8 cellular contexts compared by ENCODE assay signal in genomic region chrX:130120746-130121504, GRCh38. TPM values are rescaled to one million over a fixed set of nuclear protein-coding genes. Genes with fewer than 3 reads are reported as not detected.
A peak's percentile ranks its signal among the peaks of the same experiment; 100 is the strongest.
DNase-seq lines count a peak whose midpoint lies in the region; ATAC-seq, FAIRE-seq and TF ChIP-seq lines count a peak whose summit lies in the region.

No MANE protein-coding gene starts in this region.

- no peaks in the 10 kb centered on the region for H3K79me2 ChIP-seq in endothelial cell of umbilical vein (ENCODE audit: control insufficient read depth, insufficient read depth, low read length)

- DNase-seq in NCI-H345 treated with DMSO at 0.1 percent for 48 hours (lab: John Stamatoyannopoulos, UW; ENCODE audit: unreplicated experiment) (peak; percentile 11), endothelial cell of umbilical vein (ENCODE audit: low read depth, low spot score) (peak; percentile 75), mesothelial cell of epicardium (ENCODE audit: low spot score in 2 of 2, unreplicated experiment in 2 of 2) (peak; percentile 45 to 77), WERI-Rb-1 (no peak)
- peak; percentile 24 to 38 for DNase-seq in activated CD8-positive, alpha-beta memory T cell treated with anti-CD3 and anti-CD28 coated beads for 4 hours (ENCODE audit: low read depth in 2 of 2)
- peak; percentile 51 to 53 for DNase-seq in stimulated activated CD8-positive, alpha-beta memory T cell treated with anti-CD3 and anti-CD28 coated beads, Interleukin-2, amount 100 ng/mL, for 48 hours (ENCODE audit: low read depth in 2 of 2)

- peak; percentile 41 for TF ChIP-seq POLR2A in endothelial cell of umbilical vein (IDR thresholded peaks at IDR 0.05; ENCODE audit: low read depth, low read length)

- TF ChIP-seq CTCF in GM12875 (IDR thresholded peaks at IDR 0.05; ENCODE audit: borderline replicate concordance, insufficient read depth, low read depth, low read length) (peak; percentile 70), endothelial cell of umbilical vein (IDR thresholded peaks at IDR 0.05; ENCODE audit: extremely low read depth in 1 of 2, insufficient read depth in 1 of 2, low read depth in 1 of 2, low read length in 2 of 2) (peak; percentile 57 to 62), mesothelial cell of epicardium (IDR thresholded peaks at IDR 0.05; ENCODE audit: unreplicated experiment) (peak; percentile 65), WERI-Rb-1 (IDR thresholded peaks at IDR 0.05; ENCODE audit: low read depth, low read length) (no peak)

- FAIRE-seq in endothelial cell of umbilical vein (lab: Jason Lieb, UNC): peak; percentile 86

- no peaks in the 10 kb centered on the region for H3K9me1 ChIP-seq in endothelial cell of umbilical vein (replicated peaks; ENCODE audit: control insufficient read depth, extremely low read depth, insufficient read depth, low read length)

- peak overlapping the region; percentile 60 for H3K4me3 Mint-ChIP-seq in mesothelial cell of epicardium

- ATAC-seq in HG02642 (IDR thresholded peaks at IDR 0.05; ENCODE audit: poor library complexity, unreplicated experiment): peak; percentile 84

- CTCF ChIA-PET in endothelial cell of umbilical vein (lab: Charles Lee): interaction anchor here (0.9 to 5.7 kb wide), 12 partner anchors 10 to 72 kb away, joined by 3 to 65 read pairs (median 6); partner anchors contain the start of gene ELF4

- peaks cover 6% of the 10 kb centered on the region for H3K9me3 Mint-ChIP-seq in mesothelial cell of epicardium

- H3K9ac ChIP-seq in endothelial cell of umbilical vein (replicated peaks; ENCODE audit: extremely low read depth, insufficient read depth, low read length): peak overlapping the region; percentile 65

- H3K27ac ChIP-seq in endothelial cell of umbilical vein (ENCODE audit: insufficient read depth, low read depth, low read length) (peak overlapping the region; percentile 82), WERI-Rb-1 (no peak overlapping the region)

- peak overlapping the region; percentile 53 for H3K4me2 ChIP-seq in endothelial cell of umbilical vein (ENCODE audit: insufficient read depth, low read length)

- intact Hi-C loops in endothelial cell of umbilical vein (cut with micrococcal nuclease): loop anchor here (1.0 to 2.0 kb wide), 2 partner anchors 41 to 46 kb away; no protein-coding TSS in a partner anchor

- peak overlapping the region; percentile 54 for H3K4me3 ChIP-seq in GM12875 (ENCODE audit: low read depth, low read length)
- peak overlapping the region in 1 of 3 experiments; percentile 30 for H3K4me3 ChIP-seq in endothelial cell of umbilical vein (replicated peaks in 1 of 3; ENCODE audit: insufficient read depth in 1 of 3, low read depth in 1 of 3, low read length in 3 of 3)
- no peak overlapping the region for H3K4me3 ChIP-seq in WERI-Rb-1 (ENCODE audit: low read depth, low read length)

- H3K36me3 ChIP-seq in endothelial cell of umbilical vein (ENCODE audit: control insufficient read depth in 2 of 2, extremely low read depth in 1 of 2, insufficient read depth in 2 of 2, low read length in 2 of 2) (no peaks in the 10 kb centered on the region), WERI-Rb-1 (no peaks in the 10 kb centered on the region)

- no peak overlapping the region for H2AFZ ChIP-seq in endothelial cell of umbilical vein (ENCODE audit: low read depth, low read length)

- H3K4me1 ChIP-seq in endothelial cell of umbilical vein (ENCODE audit: control insufficient read depth, extremely low read depth, insufficient read depth, low read length): peaks cover 40% of the 10 kb centered on the region

- POLR2A ChIA-PET in endothelial cell of umbilical vein (lab: Charles Lee): interaction anchor here (0.7 to 1.6 kb wide), 4 partner anchors 16 to 60 kb away, joined by 3 read pairs; partner anchors contain the start of gene AIFM1

- H3K27me3 ChIP-seq in endothelial cell of umbilical vein (ENCODE audit: control insufficient read depth in 2 of 2, insufficient read depth in 2 of 2, low read length in 2 of 2) (no peaks in the 10 kb centered on the region), WERI-Rb-1 (ENCODE audit: insufficient read depth, low read depth, severe bottlenecking) (peaks cover 6% of the 10 kb centered on the region)

- no peaks in the 10 kb centered on the region for H3K9me3 ChIP-seq in endothelial cell of umbilical vein (replicated peaks; ENCODE audit: control insufficient read depth, insufficient read depth, low read length)
- H3K9me3 ChIP-seq in WERI-Rb-1 (ENCODE audit: severe bottlenecking): no peaks in the 10 kb centered on the region

- H3K27ac Mint-ChIP-seq in mesothelial cell of epicardium: no peak overlapping the region

- no TSS peak for BruUV-seq in endothelial cell of umbilical vein (replicated peaks; lab: Mats Ljungman, UMichigan)

- peaks cover 9% of the 10 kb centered on the region for H3K36me3 Mint-ChIP-seq in mesothelial cell of epicardium

- no peaks in the 10 kb centered on the region for H3K27me3 Mint-ChIP-seq in mesothelial cell of epicardium (ENCODE audit: low read depth)

- H3K4me1 Mint-ChIP-seq in mesothelial cell of epicardium: peaks cover 18% of the 10 kb centered on the region

- dilution Hi-C loops in endothelial cell of umbilical vein (cut with MboI; ENCODE audit: extremely low pct_ligation_motif_present, low sequenced_read_pairs): no loop called here

- no peaks in the 10 kb centered on the region for H4K20me1 ChIP-seq in endothelial cell of umbilical vein (replicated peaks; ENCODE audit: control insufficient read depth, extremely low read depth, insufficient read depth, low read length)

TF ChIP-seq in endothelial cell of umbilical vein, 7 proteins besides CTCF, POLR2A, EP300 and RAD21:
- TF ChIP-seq MYC (IDR thresholded peaks at IDR 0.05; ENCODE audit: low read depth, low read length): no peak
- TF ChIP-seq MAX (IDR thresholded peaks at IDR 0.05; ENCODE audit: insufficient read depth, insufficient read length): no peak
- TF ChIP-seq POLR2AphosphoS5 (IDR thresholded peaks at IDR 0.05; ENCODE audit: insufficient read depth, low read depth, low read length): no peak
- peak; percentile 3 for TF ChIP-seq JUN (IDR thresholded peaks at IDR 0.05; ENCODE audit: borderline replicate concordance, insufficient read depth, insufficient read length, low read depth)
- peak; percentile 32 for TF ChIP-seq FOS (IDR thresholded peaks at IDR 0.05; ENCODE audit: borderline replicate concordance, insufficient read depth, low read length)
- TF ChIP-seq GATA2 (IDR thresholded peaks at IDR 0.05; ENCODE audit: insufficient read depth, insufficient read length, low read depth, low read length): no peak
- TF ChIP-seq EZH2 (IDR thresholded peaks at IDR 0.05; ENCODE audit: borderline replicate concordance, low read depth, low read length, severe bottlenecking): no peak

RNA-seq across cellular contexts. Expression of gene ELF4, which starts 10.6 kb away (rescaled TPM):
- 32.9 and 33.4 TPM in 2 replicates for total RNA-seq in endothelial cell of umbilical vein
- 31.6 and 31.9 TPM in 2 replicates for polyA plus RNA-seq in endothelial cell of umbilical vein
- polyA plus RNA-seq in endothelial cell of umbilical vein (2011; cell fraction: cytosol; rRNA removed): 28.5 and 29.1 TPM in 2 replicates
- 26.4 and 28.7 TPM in 2 replicates for polyA plus RNA-seq in endothelial cell of umbilical vein (2011; cell fraction: nucleus; rRNA removed)
- 30.7 and 30.8 TPM in 2 replicates for polyA plus RNA-seq in endothelial cell of umbilical vein (2012)
- polyA minus RNA-seq in endothelial cell of umbilical vein: 58.5 and 62.5 TPM in 2 replicates
- polyA minus RNA-seq in endothelial cell of umbilical vein (2011; cell fraction: cytosol; rRNA and poly(A)+ RNA removed): 26.4 TPM
- polyA minus RNA-seq in endothelial cell of umbilical vein (2011; cell fraction: nucleus; rRNA and poly(A)+ RNA removed): 12.4 and 14.0 TPM in 2 replicates
- 21.0 to 22.9 TPM (median 22.2 TPM) in 3 replicates for total RNA-seq in mesothelial cell of epicardium

RNA-seq across cellular contexts. Expression of gene AIFM1, which starts 44.7 kb away (rescaled TPM):
- total RNA-seq in endothelial cell of umbilical vein (29.7 and 30.6 TPM in 2 replicates), mesothelial cell of epicardium (31.3 to 34.6 TPM (median 32.1 TPM) in 3 replicates)
- 17.2 and 23.7 TPM in 2 replicates for polyA plus RNA-seq in endothelial cell of umbilical vein
- 24.7 and 29.3 TPM in 2 replicates for polyA plus RNA-seq in endothelial cell of umbilical vein (2011; cell fraction: cytosol; rRNA removed)
- 22.8 and 29.3 TPM in 2 replicates for polyA plus RNA-seq in endothelial cell of umbilical vein (2011; cell fraction: nucleus; rRNA removed)
- 40.2 and 40.8 TPM in 2 replicates for polyA plus RNA-seq in endothelial cell of umbilical vein (2012)
- polyA minus RNA-seq in endothelial cell of umbilical vein: 20.1 and 23.0 TPM in 2 replicates
- 26.1 TPM for polyA minus RNA-seq in endothelial cell of umbilical vein (2011; cell fraction: cytosol; rRNA and poly(A)+ RNA removed)
- 5.7 and 7.1 TPM in 2 replicates for polyA minus RNA-seq in endothelial cell of umbilical vein (2011; cell fraction: nucleus; rRNA and poly(A)+ RNA removed)

RNA-seq across cellular contexts. Expression of gene RAB33A, which starts 50.8 kb away (rescaled TPM):
- 0.91 and 1.4 TPM in 2 replicates for total RNA-seq in endothelial cell of umbilical vein
- 1.3 and 1.6 TPM in 2 replicates for polyA plus RNA-seq in endothelial cell of umbilical vein
- 1.4 and 1.6 TPM in 2 replicates for polyA plus RNA-seq in endothelial cell of umbilical vein (2011; cell fraction: cytosol; rRNA removed)
- polyA plus RNA-seq in endothelial cell of umbilical vein (2011; cell fraction: nucleus; rRNA removed): 0.40 and 0.62 TPM in 2 replicates
- 0.87 and 1.4 TPM in 2 replicates for polyA plus RNA-seq in endothelial cell of umbilical vein (2012)
- polyA minus RNA-seq in endothelial cell of umbilical vein: 0.30 TPM in 1 of 2 replicates, not detected in the other
- polyA minus RNA-seq in endothelial cell of umbilical vein (2011; cell fraction: cytosol; rRNA and poly(A)+ RNA removed): not detected
- not detected in 2 replicates for polyA minus RNA-seq in endothelial cell of umbilical vein (2011; cell fraction: nucleus; rRNA and poly(A)+ RNA removed)
- 4.2 to 4.6 TPM (median 4.3 TPM) in 3 replicates for total RNA-seq in mesothelial cell of epicardium
